In the genomic region with DNA sequence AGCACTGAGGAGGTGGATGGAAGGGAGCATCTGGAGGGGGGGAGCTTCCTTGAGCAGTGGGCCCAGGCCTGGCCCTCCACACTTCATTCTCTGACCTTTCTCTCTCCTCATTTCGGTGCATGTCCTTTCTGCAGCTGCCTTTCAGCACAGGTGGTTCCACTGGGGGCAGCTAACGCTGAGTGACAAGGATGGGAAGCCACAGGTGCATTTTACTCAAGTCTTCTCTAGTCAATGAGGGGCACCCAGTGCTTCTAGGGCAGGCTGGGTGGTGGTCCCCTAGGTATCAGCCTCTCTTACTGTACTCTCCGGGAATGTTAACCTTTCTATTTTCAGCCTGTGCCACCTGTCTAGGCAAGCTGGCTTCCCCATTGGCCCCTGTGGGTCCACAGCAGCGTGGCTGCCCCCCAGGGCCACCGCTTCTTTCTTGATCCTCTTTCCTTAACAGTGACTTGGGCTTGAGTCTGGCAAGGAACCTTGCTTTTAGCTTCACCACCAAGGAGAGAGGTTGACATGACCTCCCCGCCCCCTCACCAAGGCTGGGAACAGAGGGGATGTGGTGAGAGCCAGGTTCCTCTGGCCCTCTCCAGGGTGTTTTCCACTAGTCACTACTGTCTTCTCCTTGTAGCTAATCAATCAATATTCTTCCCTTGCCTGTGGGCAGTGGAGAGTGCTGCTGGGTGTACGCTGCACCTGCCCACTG, we compare ENCODE assay signal across 12 cellular contexts. TPM values are rescaled to one million over a fixed set of nuclear protein-coding genes. Genes with fewer than 3 reads are reported as not detected.
DNase-seq lines count a peak whose midpoint lies in the region; ATAC-seq and TF ChIP-seq lines count a peak whose summit lies in the region.
"Had no signal": no experiment of that assay in that cellular context is flagged by ENCODE, and none has a peak within 500 bp of the region (broad histone marks: within the 10 kb centered on the region; RNA-seq: fewer than 3 reads in every experiment).

No MANE protein-coding gene starts in this region.

- TF ChIP-seq RAD21 in HCT116 (IDR thresholded peaks at IDR 0.05; ENCODE audit: low read depth), result no peak

- H3K36me3 Mint-ChIP-seq in activated naive CD4-positive, alpha-beta T cell treated with anti-CD3 and anti-CD28 coated beads, Interleukin-2, amount 50 U/mL, for 72 hours, result no peaks in the 10 kb centered on the region

- H3K27me3 ChIP-seq in A673 (replicated peaks; ENCODE audit: insufficient read depth, low read depth, low read length, poor library complexity), result no peaks in the 10 kb centered on the region
- no peaks in the 10 kb centered on the region for H3K27me3 ChIP-seq in HCT116 (ENCODE audit: insufficient read depth, low read length)
- no peaks in the 10 kb centered on the region for H3K27me3 ChIP-seq in mucosa of stomach (ENCODE audit: control insufficient read depth, insufficient read depth, low read length)
- H3K27me3 ChIP-seq: BE2C had no signal

- BruUV-seq in A673 (replicated peaks; lab: Mats Ljungman, UMichigan) (no TSS peak), HCT116 (replicated peaks; lab: Mats Ljungman, UMichigan) (no TSS peak)

- ATAC-seq in HCT116, result peak; percentile 4; the same call in 1 of the 2 replicates
- ATAC-seq in activated naive CD4-positive, alpha-beta T cell treated with anti-CD3 and anti-CD28 coated beads, Interleukin-2, amount 50 U/mL, for 72 hours, result peak in 1 of 2 donors; percentile 9
- no peak for ATAC-seq in HG03097 (IDR thresholded peaks at IDR 0.05; ENCODE audit: low FRiP score, unreplicated experiment)

- H3K9ac ChIP-seq in HCT116 (ENCODE audit: low read length), result no peak overlapping the region; the same call in 1 of the 2 replicates
- peak overlapping the region; percentile 4 for H3K9ac ChIP-seq in mucosa of stomach (ENCODE audit: low read length)
- H3K9ac ChIP-seq: GM23248 had no signal

- H3K27ac Mint-ChIP-seq in activated naive CD4-positive, alpha-beta T cell treated with anti-CD3 and anti-CD28 coated beads, Interleukin-2, amount 50 U/mL, for 72 hours, result peak overlapping the region; percentile 64 to 93

- no peak for DNase-seq in A673 (ENCODE audit: low spot score)
- no peak for DNase-seq in HCT116 (ENCODE audit: low read depth, low spot score)
- DNase-seq in activated naive CD4-positive, alpha-beta T cell treated with anti-CD3 and anti-CD28 coated beads, Interleukin-2, amount 50 U/mL, for 72 hours (ENCODE audit: low spot score in 2 of 2), result no peak
- no peak for DNase-seq in amniotic stem cell (lab: John Stamatoyannopoulos, UW)
- DNase-seq in C1 segment of cervical spinal cord (lab: John Stamatoyannopoulos, UW), result no peak
- no peak for DNase-seq in putamen (ENCODE audit: low spot score)
- DNase-seq: BE2C, GM23248 had no signal

- no peak overlapping the region for H3K4me3 ChIP-seq in A673 (ENCODE audit: low read depth, low read length, poor library complexity, severe bottlenecking)
- H3K4me3 ChIP-seq in HCT116 (replicated peaks in 1 of 2; ENCODE audit: low read depth in 1 of 2, low read length in 2 of 2), result no peak overlapping the region
- no peak overlapping the region for H3K4me3 ChIP-seq in mucosa of stomach (ENCODE audit: low read length)
- H3K4me3 ChIP-seq: GM23248, lung, thoracic aorta had no signal

- TF ChIP-seq CTCF in A673 (conservative IDR thresholded peaks at IDR 0.05; ENCODE audit: low read depth, low read length) (no peak), HCT116 (IDR thresholded peaks at IDR 0.05 in 2 of 3, conservative IDR thresholded peaks at IDR 0.05 in 1 of 3; ENCODE audit: borderline replicate concordance in 1 of 3, insufficient read depth in 1 of 3, low read depth in 2 of 3, low read length in 2 of 3) (no peak)

- H3K79me2 ChIP-seq in HCT116 (ENCODE audit: insufficient read depth, low read length), result no peaks in the 10 kb centered on the region

- H4K20me1 ChIP-seq in HCT116 (ENCODE audit: insufficient read depth), result no peaks in the 10 kb centered on the region

- H3K9me3 ChIP-seq in A673 (ENCODE audit: low read depth, low read length, poor library complexity, severe bottlenecking), result no peaks in the 10 kb centered on the region
- no peaks in the 10 kb centered on the region for H3K9me3 ChIP-seq in HCT116 (ENCODE audit: control insufficient read depth in 1 of 2, insufficient read depth in 1 of 2, low read depth in 1 of 2, low read length in 2 of 2)
- no peaks in the 10 kb centered on the region for H3K9me3 ChIP-seq in mucosa of stomach (ENCODE audit: control insufficient read depth, low read length)
- H3K9me3 ChIP-seq: BE2C, thoracic aorta had no signal

- intact Hi-C loops in A673 (cut with micrococcal nuclease; ENCODE audit: unreplicated experiment) (loop anchor here (1.0 kb wide), 3 partner anchors 62 to 374 kb away; no protein-coding TSS in a partner anchor), HCT116 (cut with micrococcal nuclease) (loop anchor here (1.0 to 2.0 kb wide), 4 partner anchors 62 to 373 kb away; no protein-coding TSS in a partner anchor)

- peaks cover 47% of the 10 kb centered on the region for H3K36me3 ChIP-seq in A673 (ENCODE audit: insufficient read depth, low read length, poor library complexity, severe bottlenecking)
- H3K36me3 ChIP-seq in HCT116 (ENCODE audit: control insufficient read depth in 1 of 2, insufficient read depth in 2 of 2, low read length in 2 of 2), result peaks cover 21 to 25% of the 10 kb centered on the region in 2 experiments; a peak in 3 of 4 replicates
- H3K36me3 ChIP-seq in mucosa of stomach (ENCODE audit: control insufficient read depth, insufficient read depth, low read length), result peaks cover 28% of the 10 kb centered on the region

- CTCF ChIA-PET in A673 (lab: Charles Lee) (interaction anchor here (0.5 to 2.9 kb wide), 4 partner anchors 19 to 1039 kb away, joined by 4 to 21 read pairs (median 6); no protein-coding TSS in a partner anchor), HCT116 (lab: Charles Lee) (interaction anchor here (0.9 to 5.4 kb wide), 12 partner anchors 12 to 373 kb away, joined by 3 to 108 read pairs (median 6); no protein-coding TSS in a partner anchor)

- H3K4me2 ChIP-seq in HCT116 (ENCODE audit: low read length), result no peak overlapping the region

- H3K9me3 Mint-ChIP-seq in activated naive CD4-positive, alpha-beta T cell treated with anti-CD3 and anti-CD28 coated beads, Interleukin-2, amount 50 U/mL, for 72 hours, result no peaks in the 10 kb centered on the region

- TF ChIP-seq POLR2A in HCT116 (IDR thresholded peaks at IDR 0.05; ENCODE audit: borderline replicate concordance, extremely low read depth, insufficient read depth, insufficient read length), result no peak

- H3K27ac ChIP-seq in A673 (ENCODE audit: low read depth, low read length, poor library complexity, severe bottlenecking), result peak overlapping the region; percentile 1
- peak overlapping the region; percentile 15 for H3K27ac ChIP-seq in HCT116 (ENCODE audit: low read depth, low read length)
- H3K27ac ChIP-seq: thoracic aorta had no signal

- H2AFZ ChIP-seq in HCT116 (ENCODE audit: low read depth, low read length, poor library complexity, severe bottlenecking), result no peak overlapping the region
- H2AFZ ChIP-seq: GM23248 had no signal

- H3K9me2 ChIP-seq in HCT116 (ENCODE audit: insufficient read depth), result no peaks in the 10 kb centered on the region

- RAD21 ChIA-PET in HCT116 (lab: Charles Lee; ENCODE audit: low non-redundant PET in 1 of 2, low total read pairs in 2 of 2, uncharacterized antibody in 2 of 2, unreplicated experiment in 2 of 2), result interaction anchor here (0.6 to 8.0 kb wide), 4 partner anchors 61 to 75 kb away, joined by 3 to 41 read pairs (median 17); no protein-coding TSS in a partner anchor

- H3K4me1 ChIP-seq in A673 (ENCODE audit: insufficient read depth, low read length, poor library complexity, severe bottlenecking) (no peaks in the 10 kb centered on the region), HCT116 (ENCODE audit: control insufficient read depth in 1 of 2, insufficient read depth in 2 of 2, low read length in 2 of 2) (peaks cover 17 to 32% of the 10 kb centered on the region in 2 experiments), mucosa of stomach (ENCODE audit: control insufficient read depth, insufficient read depth, low read length) (peaks cover 34% of the 10 kb centered on the region)

- POLR2A ChIA-PET in A673 (lab: Charles Lee; ENCODE audit: low non-redundant PET) (no interaction called here), HCT116 (lab: Charles Lee) (interaction anchor here (1.2 to 2.4 kb wide), 4 partner anchors 12 to 62 kb away, joined by 3 to 13 read pairs (median 8); no protein-coding TSS in a partner anchor)

TF ChIP-seq in HCT116, 20 proteins besides CTCF, POLR2A, EP300 and RAD21 (continues in another document):
- TF ChIP-seq SIN3A (IDR thresholded peaks at IDR 0.05; ENCODE audit: low read depth) (peak; percentile 17; the same call in 1 of the 2 replicates), CEBPB (IDR thresholded peaks at IDR 0.05; ENCODE audit: low read depth) (no peak), ZFX (IDR thresholded peaks at IDR 0.05) (no peak)

RNA-seq across cellular contexts. Expression of a gene that starts 43.2 kb away (rescaled TPM):
- total RNA-seq in A673 (2021) (262 and 299 TPM in 2 replicates), HCT116 (2021; ENCODE audit: unreplicated experiment) (244 TPM)
- polyA plus RNA-seq in HCT116 (2012), result 180 and 210 TPM in 2 replicates
- total RNA-seq in activated naive CD4-positive, alpha-beta T cell treated with anti-CD3 and anti-CD28 coated beads, Interleukin-2, amount 50 U/mL, for 72 hours, result 100 to 1,000 TPM; 217 to 236 TPM

RNA-seq across cellular contexts. Expression of a gene that starts 43.5 kb away (rescaled TPM):
- 66.1 and 69.3 TPM in 2 replicates for total RNA-seq in A673 (2021)
- 38.2 TPM for total RNA-seq in HCT116 (2021; ENCODE audit: unreplicated experiment)
- 8.9 and 15.8 TPM in 2 replicates for polyA plus RNA-seq in HCT116 (2012)
- total RNA-seq in activated naive CD4-positive, alpha-beta T cell treated with anti-CD3 and anti-CD28 coated beads, Interleukin-2, amount 50 U/mL, for 72 hours, result 10 to 100 TPM; 41.5 to 73.0 TPM
